18 cellular contexts compared by ENCODE assay signal in the genomic region with DNA sequence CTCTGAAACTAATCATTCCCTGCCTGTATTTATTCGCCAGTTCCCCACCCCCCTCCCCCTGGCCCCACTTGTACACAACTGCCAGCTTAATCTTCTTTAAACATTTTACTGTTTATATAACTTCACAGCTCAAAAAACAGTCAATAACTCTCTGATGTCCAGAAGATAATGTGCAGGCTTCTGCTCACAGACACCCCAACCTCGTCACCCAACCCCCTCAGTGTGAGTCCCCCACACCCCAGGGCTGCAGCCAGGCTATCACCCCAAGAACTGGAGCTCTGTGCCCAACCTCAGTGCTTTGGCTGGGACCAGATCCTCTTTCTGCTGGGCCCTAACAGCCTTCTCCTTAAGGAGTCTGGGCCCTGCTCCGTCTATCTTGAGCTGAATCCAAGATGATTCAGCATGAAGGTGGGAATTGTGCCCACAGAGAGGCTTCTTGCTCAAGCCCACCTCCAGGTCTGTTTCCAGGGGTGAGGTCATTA. TPM values are rescaled to one million over a fixed set of nuclear protein-coding genes. Genes with fewer than 3 reads are reported as not detected.
A peak's percentile ranks its signal among the peaks of the same experiment; 100 is the strongest.
DNase-seq lines count a peak whose midpoint lies in the region; ATAC-seq, FAIRE-seq and TF ChIP-seq lines count a peak whose summit lies in the region.
"Had no signal": no experiment of that assay in that cellular context is flagged by ENCODE, and none has a peak within 500 bp of the region (broad histone marks: within the 10 kb centered on the region; RNA-seq: fewer than 3 reads in every experiment).

No MANE protein-coding gene starts in this region.

- no peak for TF ChIP-seq POLR2A in breast epithelium (IDR thresholded peaks at IDR 0.05)
- TF ChIP-seq POLR2A in gastroesophageal sphincter (IDR thresholded peaks at IDR 0.05): no peak

- H4K8ac ChIP-seq in H9 (replicated peaks; ENCODE audit: insufficient read length, low read depth, low read length): no peak overlapping the region

- H3K27ac ChIP-seq in breast epithelium (no peak overlapping the region), astrocyte (ENCODE audit: low read depth, low read length) (no peak overlapping the region), gastroesophageal sphincter (peak overlapping the region in 3 of 4 donors; percentile 52 to 66 (median 56)), tibial artery (peak overlapping the region; percentile 39 to 61), H9 (ENCODE audit: insufficient read length, low read depth, low read length) (no peak overlapping the region)

- no peak overlapping the region for H3K23ac ChIP-seq in H9 (ENCODE audit: insufficient read length, low read depth, low read length)

- no peak overlapping the region for H2BK20ac ChIP-seq in H9 (ENCODE audit: low read depth, low read length, poor library complexity, severe bottlenecking)

- H3K4me2 ChIP-seq in astrocyte (ENCODE audit: low read length): no peak overlapping the region
- H3K4me2 ChIP-seq in H9 (ENCODE audit: insufficient read depth, insufficient read length, low read length): no peak overlapping the region

- POLR2A ChIA-PET in MCF 10A (lab: Yijun Ruan, JAX): no interaction called here

- H2BK5ac ChIP-seq in H9 (ENCODE audit: insufficient read length, low read length): no peak overlapping the region

- no peak overlapping the region for H3K4ac ChIP-seq in H9 (ENCODE audit: low read depth, low read length)

- H4K20me1 ChIP-seq in astrocyte (ENCODE audit: insufficient read depth, low read length): no peaks in the 10 kb centered on the region
- H4K20me1 ChIP-seq in H9 (ENCODE audit: control insufficient read depth, insufficient read depth, insufficient read length): no peaks in the 10 kb centered on the region

- H3K36me3 ChIP-seq in breast epithelium (no peaks in the 10 kb centered on the region), astrocyte (ENCODE audit: insufficient read depth, low read length) (no peaks in the 10 kb centered on the region), gastroesophageal sphincter (no peaks in the 10 kb centered on the region), tibial artery (no peaks in the 10 kb centered on the region)

- H3K27ac Mint-ChIP-seq in MCF 10A (ENCODE audit: low read depth, unreplicated experiment) (no peak overlapping the region), astrocyte (ENCODE audit: unreplicated experiment) (no peak overlapping the region), H9 (no peak overlapping the region; a peak in 1 of 7 replicates)
- H3K27ac Mint-ChIP-seq: activated naive CD4-positive, alpha-beta T cell treated with anti-CD3 and anti-CD28 coated beads, Interleukin-2, amount 10 ng/mL, durations not matched to agents 7 days and 5 days; type B pancreatic cell had no signal

- no peak overlapping the region for H4K5ac ChIP-seq in H9 (ENCODE audit: insufficient read length, low read depth, low read length)

- no TSS peak for BruUV-seq in MCF 10A (replicated peaks; lab: Mats Ljungman, UMichigan)

- H2AK5ac ChIP-seq in H9 (ENCODE audit: insufficient read length, low read length): no peak overlapping the region

- no peaks in the 10 kb centered on the region for H3K4me1 Mint-ChIP-seq in MCF 10A (ENCODE audit: insufficient read depth, unreplicated experiment)
- no peaks in the 10 kb centered on the region for H3K4me1 Mint-ChIP-seq in astrocyte (ENCODE audit: low read depth, unreplicated experiment)
- H3K4me1 Mint-ChIP-seq in H9: peaks cover 6 to 7% of the 10 kb centered on the region in 2 experiments; a peak in 2 of 4 replicates

- CTCF ChIA-PET in MCF 10A (lab: Yijun Ruan, JAX): no interaction called here

- H3K18ac ChIP-seq in H9 (ENCODE audit: insufficient read length, low read depth, low read length): no peak overlapping the region

- peaks cover under 1% of the 10 kb centered on the region for H3K23me2 ChIP-seq in H9 (ENCODE audit: insufficient read length, low read depth, low read length, poor library complexity, severe bottlenecking)

- no peak overlapping the region for H4K91ac ChIP-seq in H9 (ENCODE audit: insufficient read length, low read depth, low read length)

- H2AFZ ChIP-seq in astrocyte (ENCODE audit: low read depth, low read length) (peak overlapping the region; percentile 45), H9 (ENCODE audit: low read length) (no peak overlapping the region)

- intact Hi-C loops in MCF 10A (cut with micrococcal nuclease): no loop called here
- intact Hi-C loops in breast epithelium (cut with DNase I; ENCODE audit: low total_unique reads): no loop called here
- intact Hi-C loops in tibial artery (cut with DNase I; ENCODE audit: low total_unique reads): no loop called here

- H3K27me3 Mint-ChIP-seq in MCF 10A (ENCODE audit: insufficient read depth, unreplicated experiment) (no peaks in the 10 kb centered on the region), astrocyte (ENCODE audit: low read depth, unreplicated experiment) (no peaks in the 10 kb centered on the region), H9 (ENCODE audit: low read depth) (no peaks in the 10 kb centered on the region)
- H3K27me3 Mint-ChIP-seq: activated naive CD4-positive, alpha-beta T cell treated with anti-CD3 and anti-CD28 coated beads, Interleukin-2, amount 10 ng/mL, durations not matched to agents 7 days and 5 days; central memory CD8-positive, alpha-beta T cell; naive thymus-derived CD4-positive, alpha-beta T cell; type B pancreatic cell had no signal

- H3K9ac ChIP-seq in astrocyte (ENCODE audit: low read length) (no peak overlapping the region), H9 (ENCODE audit: extremely low read depth, insufficient read length, low read length) (no peak overlapping the region)

- H3K27me3 ChIP-seq in breast epithelium: no peaks in the 10 kb centered on the region
- H3K27me3 ChIP-seq in astrocyte (ENCODE audit: insufficient read depth, low read length): no peaks in the 10 kb centered on the region
- H3K27me3 ChIP-seq in gastroesophageal sphincter: no peaks in the 10 kb centered on the region
- no peaks in the 10 kb centered on the region for H3K27me3 ChIP-seq in tibial artery
- no peaks in the 10 kb centered on the region for H3K27me3 ChIP-seq in H9 (ENCODE audit: insufficient read depth, low read length)

- no peaks in the 10 kb centered on the region for H3K9me3 ChIP-seq in breast epithelium
- no peaks in the 10 kb centered on the region for H3K9me3 ChIP-seq in astrocyte (ENCODE audit: insufficient read depth, low read depth, low read length)
- H3K9me3 ChIP-seq in gastroesophageal sphincter: no peaks in the 10 kb centered on the region
- no peaks in the 10 kb centered on the region for H3K9me3 ChIP-seq in tibial artery
- H3K9me3 ChIP-seq in H9 (ENCODE audit: control insufficient read depth, low read depth, low read length): no peaks in the 10 kb centered on the region

- no peak overlapping the region for H3K14ac ChIP-seq in H9 (ENCODE audit: insufficient read depth, low read length)

- 22 to 26% methylated on average over 2 of the region's 3 CpGs for WGBS in gastroesophageal sphincter (ENCODE audit: low coverage in 1 of 2), 2 donors
- WGBS in H9 (ENCODE audit: extremely low coverage, insufficient read length, low lambda C conversion rate): no CpG with 5 or more reads among the region's 3 CpGs

- H3K4me3 Mint-ChIP-seq in MCF 10A (ENCODE audit: unreplicated experiment) (no peak overlapping the region), astrocyte (ENCODE audit: unreplicated experiment) (no peak overlapping the region), H9 (no peak overlapping the region)
- H3K4me3 Mint-ChIP-seq: activated naive CD4-positive, alpha-beta T cell treated with anti-CD3 and anti-CD28 coated beads, Interleukin-2, amount 10 ng/mL, durations not matched to agents 7 days and 5 days; central memory CD8-positive, alpha-beta T cell; naive thymus-derived CD4-positive, alpha-beta T cell; type B pancreatic cell had no signal

- H3K4me3 ChIP-seq in breast epithelium (no peak overlapping the region), astrocyte (ENCODE audit: insufficient read depth, low read depth, low read length) (no peak overlapping the region), gastroesophageal sphincter (no peak overlapping the region), tibial artery (no peak overlapping the region)

- no peaks in the 10 kb centered on the region for H3K36me3 Mint-ChIP-seq in MCF 10A (ENCODE audit: insufficient read depth, unreplicated experiment)
- H3K36me3 Mint-ChIP-seq in astrocyte (ENCODE audit: low read depth, unreplicated experiment): no peaks in the 10 kb centered on the region
- peaks cover 0 to 4% (median 0%) of the 10 kb centered on the region in 3 experiments; a peak in 1 of 7 replicates for H3K36me3 Mint-ChIP-seq in H9 (ENCODE audit: insufficient read depth in 1 of 3, low read depth in 3 of 3)
- H3K36me3 Mint-ChIP-seq: type B pancreatic cell had no signal

- H2BK15ac ChIP-seq in H9 (ENCODE audit: low read depth, low read length): no peak overlapping the region

- TF ChIP-seq EP300 in gastroesophageal sphincter (IDR thresholded peaks at IDR 0.05): no peak

- no peak overlapping the region for H3K56ac ChIP-seq in H9 (ENCODE audit: insufficient read length, low read depth, low read length)

- no peak for FAIRE-seq in astrocyte (lab: Jason Lieb, UNC)

- H2BK120ac ChIP-seq in H9 (ENCODE audit: low read depth, low read length, poor library complexity, severe bottlenecking): no peak overlapping the region

- H3T11ph ChIP-seq in H9 (ENCODE audit: low read length): no peak overlapping the region

- H2BK12ac ChIP-seq in H9 (ENCODE audit: insufficient read length, low read depth, low read length): no peak overlapping the region

- H3K79me1 ChIP-seq in H9 (ENCODE audit: insufficient read depth, low read depth, low read length, poor library complexity, severe bottlenecking): no peaks in the 10 kb centered on the region

- no peaks in the 10 kb centered on the region for H3K79me2 ChIP-seq in astrocyte (ENCODE audit: insufficient read depth, low read length)
- H3K79me2 ChIP-seq in H9 (ENCODE audit: insufficient read depth, low read length): no peaks in the 10 kb centered on the region

- DNase-seq in MCF 10A (ENCODE audit: unreplicated experiment) (peak; percentile 43), breast epithelium (ENCODE audit: low spot score in 2 of 2) (no peak), astrocyte (ENCODE audit: low read depth) (peak; percentile 69), tibial artery (peak in 1 of 2 donors; percentile 66), NCI-H2107 treated with DMSO at 0.1 percent for 48 hours (lab: John Stamatoyannopoulos, UW; ENCODE audit: unreplicated experiment) (no peak), H9 (no peak)
- DNase-seq: 8988T; activated naive CD4-positive, alpha-beta T cell treated with anti-CD3 and anti-CD28 coated beads, Interleukin-2, amount 10 ng/mL, durations not matched to agents 7 days and 5 days; hippocampal formation; naive thymus-derived CD4-positive, alpha-beta T cell; NCI-H187 treated with DMSO at 0.1 percent for 48 hours; NCI-H524 treated with DMSO at 0.1 percent for 48 hours; stimulated activated CD4-positive, alpha-beta T cell treated with anti-CD3 and anti-CD28 coated beads, Interleukin-4, amount 100 ng/mL, for 1 hour; SW 1271 had no signal

- TF ChIP-seq CTCF in MCF 10A (IDR thresholded peaks at IDR 0.05; ENCODE audit: unreplicated experiment): no peak
- TF ChIP-seq CTCF in breast epithelium (IDR thresholded peaks at IDR 0.05): no peak
- no peak for TF ChIP-seq CTCF in astrocyte (IDR thresholded peaks at IDR 0.05; ENCODE audit: insufficient read depth, low read depth, low read length)
- no peak for TF ChIP-seq CTCF in gastroesophageal sphincter (IDR thresholded peaks at IDR 0.05)
- no peak for TF ChIP-seq CTCF in tibial artery (IDR thresholded peaks at IDR 0.05)
- no peak for TF ChIP-seq CTCF in H9 (conservative IDR thresholded peaks at IDR 0.05)

- H3K9me3 Mint-ChIP-seq in MCF 10A (ENCODE audit: unreplicated experiment) (no peaks in the 10 kb centered on the region), astrocyte (ENCODE audit: unreplicated experiment) (no peaks in the 10 kb centered on the region), H9 (no peaks in the 10 kb centered on the region; a peak in 3 of 5 replicates)
- H3K9me3 Mint-ChIP-seq: activated naive CD4-positive, alpha-beta T cell treated with anti-CD3 and anti-CD28 coated beads, Interleukin-2, amount 10 ng/mL, durations not matched to agents 7 days and 5 days; central memory CD8-positive, alpha-beta T cell had no signal

- H3K4me1 ChIP-seq in breast epithelium (no peaks in the 10 kb centered on the region), astrocyte (ENCODE audit: insufficient read depth, low read length) (peaks cover 3% of the 10 kb centered on the region), gastroesophageal sphincter (peaks cover 0 to 17% (median 0%) of the 10 kb centered on the region in 3 donors), tibial artery (peaks cover 0 to 21% (median 7%) of the 10 kb centered on the region in 4 donors), H9 (ENCODE audit: insufficient read depth, low read length) (no peaks in the 10 kb centered on the region)

- ATAC-seq in gastroesophageal sphincter (peak; percentile 48), HG03135 (IDR thresholded peaks at IDR 0.05; ENCODE audit: unreplicated experiment) (no peak)
- ATAC-seq: naive thymus-derived CD4-positive, alpha-beta T cell had no signal

RNA-seq across cellular contexts. Expression of gene MAP4K4, which starts 41.5 kb away (rescaled TPM):
- total RNA-seq in MCF 10A (2022) (143 and 162 TPM in 2 replicates), breast epithelium (10 to 100 TPM; 62.1 to 89.1 (median 74.7) TPM), astrocyte (204 and 231 TPM in 2 replicates), gastroesophageal sphincter (10 to 100 TPM; 35.8 to 59.5 (median 48.9) TPM), H9 (2021) (125 and 132 TPM in 2 replicates)

Comparison
In these comparisons a context has a peak if more than half of its experiments do, and no peak if none do; other contexts are left out.
1. DNase-seq: peak in MCF 10A (single experiment) and astrocyte (single experiment); none in breast epithelium (0 of 2), NCI-H2107 treated with DMSO at 0.1 percent for 48 hours (single experiment) and H9 (single experiment).
2. H3K27ac ChIP-seq: peak in gastroesophageal sphincter (3 of 4) and tibial artery (2 of 2); none in breast epithelium (0 of 2), astrocyte (single experiment) and H9 (single experiment).